8 cellular contexts compared by ENCODE assay signal in genomic region chr5:43077446-43078191, GRCh38. TPM values are rescaled to one million over a fixed set of nuclear protein-coding genes. Genes with fewer than 3 reads are reported as not detected.
DNase-seq lines count a peak whose midpoint lies in the region; ATAC-seq and TF ChIP-seq lines count a peak whose summit lies in the region.
"Not testable (repeated sequence)": the region's sequence is repeated elsewhere in the genome, so short reads cannot be mapped to it uniquely, and the experiment has no call there.

No MANE protein-coding gene starts in this region.

- TF ChIP-seq CTCF in C4-2B (conservative IDR thresholded peaks at IDR 0.05); GM23338 (conservative IDR thresholded peaks at IDR 0.05; ENCODE audit: low read depth in 2 of 2); VCaP (conservative IDR thresholded peaks at IDR 0.05); endodermal cell (conservative IDR thresholded peaks at IDR 0.05); right lobe of liver (IDR thresholded peaks at IDR 0.05); nephron (IDR thresholded peaks at IDR 0.05; ENCODE audit: unreplicated experiment in 3 of 3): not testable (repeated sequence)

- 78 to 79% methylated on average over 3 to 7 of the region's 7 CpGs for WGBS in endodermal cell (ENCODE audit: insufficient coverage in 1 of 2, insufficient read length in 1 of 2), 2 experiments
- 32% methylated on average over 6 of the region's 7 CpGs for WGBS in right lobe of liver (ENCODE audit: insufficient coverage, low coverage, low lambda C conversion rate, missing lambda C conversion rate)

- H3K27me3 ChIP-seq in GM23338 (ENCODE audit: insufficient read depth); endodermal cell (ENCODE audit: control insufficient read depth, insufficient read depth, low read length, poor library complexity, severe bottlenecking); right lobe of liver: not testable (repeated sequence)

- H2AFZ ChIP-seq in GM23338 = not testable (repeated sequence)

- not testable (repeated sequence) for H3K4me1 ChIP-seq in GM23338 (ENCODE audit: insufficient read depth); endodermal cell (ENCODE audit: control insufficient read depth, insufficient read depth, low read length)
- peaks cover 0 to 14% (median 4%) of the 10 kb centered on the region in 4 donors for H3K4me1 ChIP-seq in right lobe of liver

- H3K27ac ChIP-seq in C4-2B (peak overlapping the region; percentile 25; the same call in 1 of the 2 replicates), VCaP (peak overlapping the region; percentile 84), right lobe of liver (peak overlapping the region in 2 of 3 donors; percentile 37 to 54)
- H3K27ac ChIP-seq in GM23338 (ENCODE audit: low read depth); endodermal cell (ENCODE audit: low read depth, low read length): not testable (repeated sequence)

- H3K27ac Mint-ChIP-seq in GM23338 = peak overlapping the region; percentile 42
- H3K27ac Mint-ChIP-seq in activated naive CD8-positive, alpha-beta T cell = peak overlapping the region; percentile 47
- H3K27ac Mint-ChIP-seq in endodermal cell = peak overlapping the region; percentile 9
- H3K27ac Mint-ChIP-seq in nephron = peak overlapping the region; percentile 51 to 78 (median 66)
- peak overlapping the region; percentile 17 for H3K27ac Mint-ChIP-seq in stimulated activated effector memory CD8-positive, alpha-beta T cell treated with anti-CD3 and anti-CD28 coated beads, Interleukin-12 subunit alpha, Interleukin-12 subunit beta, amount 100 ng/mL, for 72 hours

- H3K4me2 ChIP-seq in GM23338 = not testable (repeated sequence)

- not testable (repeated sequence) for H3K9ac ChIP-seq in endodermal cell (ENCODE audit: extremely low read depth, low read length, poor library complexity, severe bottlenecking)

- not testable (repeated sequence) for DNase-seq in GM23338 (ENCODE audit: low spot score); endodermal cell; right lobe of liver; stimulated activated effector memory CD8-positive, alpha-beta T cell treated with anti-CD3 and anti-CD28 coated beads, Interleukin-12 subunit alpha, Interleukin-12 subunit beta, amount 100 ng/mL, for 72 hours (ENCODE audit: low spot score in 2 of 2)

- peaks cover 11% of the 10 kb centered on the region for H3K27me3 Mint-ChIP-seq in GM23338 (ENCODE audit: insufficient read depth, low read depth, poor library complexity)
- not testable (repeated sequence) for H3K27me3 Mint-ChIP-seq in activated naive CD8-positive, alpha-beta T cell; endodermal cell (ENCODE audit: insufficient read depth); nephron (ENCODE audit: low read depth)

- H4K20me1 ChIP-seq in GM23338 (replicated peaks; ENCODE audit: insufficient read depth) = not testable (repeated sequence)

- H3K4me3 ChIP-seq in GM23338, right lobe of liver: not testable (repeated sequence)
- H3K4me3 ChIP-seq in endodermal cell (ENCODE audit: low read length) = peak overlapping the region; percentile 45

- H3K4me3 Mint-ChIP-seq in GM23338; activated naive CD8-positive, alpha-beta T cell; endodermal cell; nephron; stimulated activated effector memory CD8-positive, alpha-beta T cell treated with anti-CD3 and anti-CD28 coated beads, Interleukin-12 subunit alpha, Interleukin-12 subunit beta, amount 100 ng/mL, for 72 hours: not testable (repeated sequence)

- not testable (repeated sequence) for H3F3A ChIP-seq in GM23338 (replicated peaks; ENCODE audit: low read depth)

- not testable (repeated sequence) for TF ChIP-seq POLR2A in right lobe of liver (IDR thresholded peaks at IDR 0.05)

- intact Hi-C loops in right lobe of liver (cut with DNase I) = not testable (repeated sequence)

- peaks cover 15% of the 10 kb centered on the region for H3K9me3 ChIP-seq in endodermal cell (ENCODE audit: control insufficient read depth, low read length)
- not testable (repeated sequence) for H3K9me3 ChIP-seq in right lobe of liver

- not testable (repeated sequence) for H3K4me1 Mint-ChIP-seq in GM23338, nephron
- peaks cover 25% of the 10 kb centered on the region for H3K4me1 Mint-ChIP-seq in activated naive CD8-positive, alpha-beta T cell (ENCODE audit: low read depth)
- H3K4me1 Mint-ChIP-seq in endodermal cell = peaks cover 14% of the 10 kb centered on the region
- peaks cover 37% of the 10 kb centered on the region for H3K4me1 Mint-ChIP-seq in stimulated activated effector memory CD8-positive, alpha-beta T cell treated with anti-CD3 and anti-CD28 coated beads, Interleukin-12 subunit alpha, Interleukin-12 subunit beta, amount 100 ng/mL, for 72 hours

- H3K9me2 ChIP-seq in GM23338 (ENCODE audit: insufficient read depth) = not testable (repeated sequence)

- not testable (repeated sequence) for H3K79me2 ChIP-seq in GM23338 (replicated peaks; ENCODE audit: insufficient read depth)

- not testable (repeated sequence) for H3K36me3 Mint-ChIP-seq in GM23338 (ENCODE audit: low read depth); activated naive CD8-positive, alpha-beta T cell
- H3K36me3 Mint-ChIP-seq in endodermal cell (ENCODE audit: low read depth) (peaks cover 46% of the 10 kb centered on the region), nephron (ENCODE audit: low read depth) (peaks cover 75% of the 10 kb centered on the region)
- peaks cover 60% of the 10 kb centered on the region for H3K36me3 Mint-ChIP-seq in stimulated activated effector memory CD8-positive, alpha-beta T cell treated with anti-CD3 and anti-CD28 coated beads, Interleukin-12 subunit alpha, Interleukin-12 subunit beta, amount 100 ng/mL, for 72 hours

- not testable (repeated sequence) for H3K36me3 ChIP-seq in GM23338 (ENCODE audit: insufficient read depth); right lobe of liver
- peaks cover 25% of the 10 kb centered on the region for H3K36me3 ChIP-seq in endodermal cell (ENCODE audit: control insufficient read depth, insufficient read depth, low read length)

- not testable (repeated sequence) for H3K9me3 Mint-ChIP-seq in GM23338; activated naive CD8-positive, alpha-beta T cell (ENCODE audit: low read depth); endodermal cell; nephron; stimulated activated effector memory CD8-positive, alpha-beta T cell treated with anti-CD3 and anti-CD28 coated beads, Interleukin-12 subunit alpha, Interleukin-12 subunit beta, amount 100 ng/mL, for 72 hours

- not testable (repeated sequence) for ATAC-seq in GM23338; stimulated activated effector memory CD8-positive, alpha-beta T cell treated with anti-CD3 and anti-CD28 coated beads, Interleukin-12 subunit alpha, Interleukin-12 subunit beta, amount 100 ng/mL, for 72 hours
- peak; percentile 36 to 85 (median 82) for ATAC-seq in right lobe of liver

RNA-seq across cellular contexts. Expression of gene ANXA2R, which starts 37.5 kb away (rescaled TPM):
- 0.21 TPM in 1 of 2 replicates, not detected in the other for total RNA-seq in GM23338 (2014; rRNA removed; shearing (Covaris generic))
- not detected in 2 replicates for polyA plus RNA-seq in GM23338 (2016; fragmentation: Nextera tagmentation; extraction: Ambion mirVana)
- under 1 TPM; 0.73 to 0.97 TPM for total RNA-seq in endodermal cell
- 1.5 TPM for polyA plus RNA-seq in endodermal cell (2013, experiment 1 of 2)
- 0.91 TPM for polyA plus RNA-seq in endodermal cell (2013, experiment 2 of 2)
- 1 to 10 TPM in 1 of 6 experiments, under 1 TPM in 5; 0.21 to 1.1 (median 0.41) TPM for total RNA-seq in right lobe of liver

RNA-seq across cellular contexts. Expression of gene ZNF131, which starts 43.1 kb away (rescaled TPM):
- total RNA-seq in GM23338 (2014; rRNA removed; shearing (Covaris generic)) = 38.0 and 42.6 TPM in 2 replicates
- 64.2 and 66.9 TPM in 2 replicates for polyA plus RNA-seq in GM23338 (2016; fragmentation: Nextera tagmentation; extraction: Ambion mirVana)
- total RNA-seq in endodermal cell (10 to 100 TPM; 36.9 to 44.3 TPM), right lobe of liver (10 to 100 TPM in 5 of 6 experiments, 1 to 10 TPM in 1; 9.6 to 16.3 (median 12.1) TPM)
- polyA plus RNA-seq in endodermal cell (2013, experiment 1 of 2) = 37.5 TPM
- polyA plus RNA-seq in endodermal cell (2013, experiment 2 of 2) = 39.8 TPM

Comparison
In these comparisons a context has a peak if more than half of its experiments do, and no peak if none do; other contexts are left out.
1. H3K27ac Mint-ChIP-seq: peak in every context shown above with its lines; median percentile 66 in nephron; 47 in activated naive CD8-positive, alpha-beta T cell; 42 in GM23338; 17 in stimulated activated effector memory CD8-positive, alpha-beta T cell treated with anti-CD3 and anti-CD28 coated beads, Interleukin-12 subunit alpha, Interleukin-12 subunit beta, amount 100 ng/mL, for 72 hours; 9 in endodermal cell.